ENCODE assay signal across 20 cellular contexts in genomic region chr5:142277796-142278195, GRCh38.
"Had no signal": no experiment of that assay in that cellular context is flagged by ENCODE, and none has a peak within 500 bp of the region (broad histone marks: within the 10 kb centered on the region; RNA-seq: fewer than 3 reads in every experiment).

No MANE protein-coding gene starts in this region.

- H3K4me3 Mint-ChIP-seq: activated CD4-positive, alpha-beta T cell treated with anti-CD3 and anti-CD28 coated beads, Interleukin-2, amount 10 ng/mL, durations not matched to agents 24 days and 14 days; activated CD8-positive, alpha-beta T cell treated with anti-CD3 and anti-CD28 coated beads, Interleukin-2, amount 10 ng/mL, durations not matched to agents 7 days and 5 days; activated naive CD8-positive, alpha-beta T cell treated with anti-CD3 and anti-CD28 coated beads, Interleukin-2, amount 10 ng/mL, durations not matched to agents 7 days and 5 days; activated T-cell treated with anti-CD3 and anti-CD28 coated beads, Interleukin-2, amount 50 U/mL, for 24 hours; effector memory CD8-positive, alpha-beta T cell; natural killer cell treated with Interleukin-12 subunit alpha and Interleukin-12 subunit beta and Interleukin-15 and Interleukin-18, amount 100 ng/mL, for 72 hours; stimulated activated naive CD8-positive, alpha-beta T cell treated with anti-CD3 and anti-CD28 coated beads, Interleukin-15, Interleukin-2, amounts not matched to agents 100 ng/mL and 50 ng/mL, for 24 hours had no signal

- FAIRE-seq: keratinocyte had no signal

- H3K27ac ChIP-seq: body of pancreas, epithelial cell of prostate, foreskin keratinocyte, tibial nerve, uterus had no signal

- H3K4me1 Mint-ChIP-seq: activated CD4-positive, alpha-beta T cell treated with anti-CD3 and anti-CD28 coated beads, Interleukin-2, amount 10 ng/mL, durations not matched to agents 24 days and 14 days; activated naive CD8-positive, alpha-beta T cell treated with anti-CD3 and anti-CD28 coated beads, Interleukin-2, amount 10 ng/mL, durations not matched to agents 7 days and 5 days had no signal

- H3K9me3 ChIP-seq: body of pancreas, tibial nerve, uterus had no signal

- H3K4me1 ChIP-seq: body of pancreas, uterus had no signal

- H3K27ac Mint-ChIP-seq: activated CD4-positive, alpha-beta T cell treated with anti-CD3 and anti-CD28 coated beads, Interleukin-2, amount 10 ng/mL, durations not matched to agents 24 days and 14 days; activated CD8-positive, alpha-beta T cell treated with anti-CD3 and anti-CD28 coated beads, Interleukin-2, amount 10 ng/mL, durations not matched to agents 7 days and 5 days; activated naive CD8-positive, alpha-beta T cell treated with anti-CD3 and anti-CD28 coated beads, Interleukin-2, amount 10 ng/mL, durations not matched to agents 7 days and 5 days; activated T-cell treated with anti-CD3 and anti-CD28 coated beads, Interleukin-2, amount 50 U/mL, for 24 hours; activated T-helper 2 cell treated with anti-CD3 and anti-CD28 coated beads, Interferon-gamma antibody, Interleukin-2, Interleukin-4, amounts not matched to agents 10 μg/mL and 5 μg/mL and 100 μg/mL, durations not matched to agents 14 hours and 24 hours and 36 hours; effector memory CD8-positive, alpha-beta T cell; natural killer cell treated with Interleukin-12 subunit alpha and Interleukin-12 subunit beta and Interleukin-15 and Interleukin-18, amount 100 ng/mL, for 72 hours; stimulated activated naive CD8-positive, alpha-beta T cell treated with anti-CD3 and anti-CD28 coated beads, Interleukin-15, Interleukin-2, amounts not matched to agents 100 ng/mL and 50 ng/mL, for 24 hours had no signal

- DNase-seq: activated CD4-positive, alpha-beta T cell treated with anti-CD3 and anti-CD28 coated beads, Interleukin-2, amount 10 ng/mL, durations not matched to agents 24 days and 14 days; activated CD8-positive, alpha-beta T cell treated with anti-CD3 and anti-CD28 coated beads, Interleukin-2, amount 10 ng/mL, durations not matched to agents 7 days and 5 days; activated naive CD4-positive, alpha-beta T cell treated with Interleukin-2 at 50 U/mL for 16 hours; activated naive CD8-positive, alpha-beta T cell treated with anti-CD3 and anti-CD28 coated beads, Interleukin-2, amount 10 ng/mL, durations not matched to agents 7 days and 5 days; activated T-cell treated with anti-CD3 and anti-CD28 coated beads, Interleukin-2, amount 50 U/mL, for 24 hours; body of pancreas; dermis blood vessel endothelial cell; effector memory CD8-positive, alpha-beta T cell; foreskin keratinocyte; hypothalamus; occipital lobe; stimulated activated CD4-positive, alpha-beta T cell treated with anti-CD3 and anti-CD28 coated beads, Interleukin-2, amount 100 ng/mL, for 48 hours; T1000; uterus had no signal

- H3K4me3 ChIP-seq: body of pancreas, tibial nerve, uterus had no signal

- H3K36me3 ChIP-seq: tibial nerve, uterus had no signal

- H3K27me3 Mint-ChIP-seq: activated CD4-positive, alpha-beta T cell treated with anti-CD3 and anti-CD28 coated beads, Interleukin-2, amount 10 ng/mL, durations not matched to agents 24 days and 14 days; activated T-cell treated with anti-CD3 and anti-CD28 coated beads, Interleukin-2, amount 50 U/mL, for 24 hours; effector memory CD8-positive, alpha-beta T cell; natural killer cell treated with Interleukin-12 subunit alpha and Interleukin-12 subunit beta and Interleukin-15 and Interleukin-18, amount 100 ng/mL, for 72 hours; stimulated activated naive CD8-positive, alpha-beta T cell treated with anti-CD3 and anti-CD28 coated beads, Interleukin-15, Interleukin-2, amounts not matched to agents 100 ng/mL and 50 ng/mL, for 24 hours had no signal

- H3K27me3 ChIP-seq: body of pancreas, foreskin keratinocyte, tibial nerve, uterus had no signal

- H3K9me3 Mint-ChIP-seq: activated CD4-positive, alpha-beta T cell treated with anti-CD3 and anti-CD28 coated beads, Interleukin-2, amount 10 ng/mL, durations not matched to agents 24 days and 14 days; activated naive CD8-positive, alpha-beta T cell treated with anti-CD3 and anti-CD28 coated beads, Interleukin-2, amount 10 ng/mL, durations not matched to agents 7 days and 5 days; activated T-cell treated with anti-CD3 and anti-CD28 coated beads, Interleukin-2, amount 50 U/mL, for 24 hours; activated T-helper 2 cell treated with anti-CD3 and anti-CD28 coated beads, Interferon-gamma antibody, Interleukin-2, Interleukin-4, amounts not matched to agents 10 μg/mL and 5 μg/mL and 100 μg/mL, durations not matched to agents 14 hours and 24 hours and 36 hours; effector memory CD8-positive, alpha-beta T cell; natural killer cell treated with Interleukin-12 subunit alpha and Interleukin-12 subunit beta and Interleukin-15 and Interleukin-18, amount 100 ng/mL, for 72 hours; stimulated activated naive CD8-positive, alpha-beta T cell treated with anti-CD3 and anti-CD28 coated beads, Interleukin-15, Interleukin-2, amounts not matched to agents 100 ng/mL and 50 ng/mL, for 24 hours had no signal

- H3K36me3 Mint-ChIP-seq: activated naive CD8-positive, alpha-beta T cell treated with anti-CD3 and anti-CD28 coated beads, Interleukin-2, amount 10 ng/mL, durations not matched to agents 7 days and 5 days; natural killer cell treated with Interleukin-12 subunit alpha and Interleukin-12 subunit beta and Interleukin-15 and Interleukin-18, amount 100 ng/mL, for 72 hours had no signal
